In genomic region chr17:2025622-2026309, GRCh38 we compare ENCODE assay signal across 8 cellular contexts. TPM values are rescaled to one million over a fixed set of nuclear protein-coding genes. Genes with fewer than 3 reads are reported as not detected.
DNase-seq lines count a peak whose midpoint lies in the region; ATAC-seq and TF ChIP-seq lines count a peak whose summit lies in the region.

No MANE protein-coding gene starts in this region.

- peaks cover 30% of the 10 kb centered on the region for H3K4me1 ChIP-seq in osteoblast (ENCODE audit: insufficient read depth, low read length)

- H3K36me3 ChIP-seq in osteoblast (ENCODE audit: insufficient read depth, low read length) = no peaks in the 10 kb centered on the region

- H3K79me2 ChIP-seq in osteoblast (ENCODE audit: insufficient read depth, low read length) = peaks cover 5% of the 10 kb centered on the region

- H3K36me3 Mint-ChIP-seq in activated naive CD4-positive, alpha-beta T cell treated with anti-CD3 and anti-CD28 coated beads, Interleukin-2, amount 10 ng/mL, durations not matched to agents 7 days and 5 days = no peaks in the 10 kb centered on the region
- H3K36me3 Mint-ChIP-seq in glutamatergic neuron (ENCODE audit: unreplicated experiment) = no peaks in the 10 kb centered on the region

- no peaks in the 10 kb centered on the region for H3K9me3 ChIP-seq in osteoblast (ENCODE audit: low read depth, low read length)

- H3K4me2 ChIP-seq in osteoblast (ENCODE audit: insufficient read depth, low read length) = peak overlapping the region; percentile 79

- CTCF ChIA-PET in activated naive CD4-positive, alpha-beta T cell treated with anti-CD3 and anti-CD28 coated beads, Interleukin-2, amount 10 ng/mL, durations not matched to agents 7 days and 5 days (lab: Charles Lee) = interaction anchor here (0.7 to 3.7 kb wide), 8 partner anchors 12 to 377 kb away, joined by 3 to 16 read pairs (median 4); no protein-coding TSS in a partner anchor

- peak overlapping the region; percentile 67 for H3K4me3 ChIP-seq in osteoblast (ENCODE audit: insufficient read depth, low read length)

- intact Hi-C loops in Right ventricle myocardium inferior (cut with DNase I) (loop anchor here (1.0 kb wide), 1 partner anchor 117 kb away; no protein-coding TSS in a partner anchor), cardiac septum (cut with DNase I) (loop anchor here (1.0 to 10.0 kb wide), 4 partner anchors 117 to 361 kb away; partner anchors contain the start of gene TLCD2)

- peak; percentile 73 for TF ChIP-seq CTCF in glutamatergic neuron (IDR thresholded peaks at IDR 0.05; ENCODE audit: partially characterized antibody, unreplicated experiment)
- TF ChIP-seq CTCF in osteoblast (IDR thresholded peaks at IDR 0.05; ENCODE audit: extremely low read depth, low read depth, low read length) = peak; percentile 73

- ATAC-seq in Right ventricle myocardium inferior (peak; percentile 55), GM19463 (IDR thresholded peaks at IDR 0.05; ENCODE audit: unreplicated experiment) (no peak)

- no peaks in the 10 kb centered on the region for H3K9me3 Mint-ChIP-seq in activated naive CD4-positive, alpha-beta T cell treated with anti-CD3 and anti-CD28 coated beads, Interleukin-2, amount 10 ng/mL, durations not matched to agents 7 days and 5 days
- peaks cover 6% of the 10 kb centered on the region for H3K9me3 Mint-ChIP-seq in glutamatergic neuron (ENCODE audit: unreplicated experiment)

- no peak overlapping the region for H3K27ac Mint-ChIP-seq in activated naive CD4-positive, alpha-beta T cell treated with anti-CD3 and anti-CD28 coated beads, Interleukin-2, amount 10 ng/mL, durations not matched to agents 7 days and 5 days
- H3K27ac Mint-ChIP-seq in glutamatergic neuron (ENCODE audit: unreplicated experiment) = peak overlapping the region; percentile 7

- peaks cover 36% of the 10 kb centered on the region for H3K27me3 ChIP-seq in osteoblast (ENCODE audit: insufficient read depth, low read length)

- DNase-seq in Right ventricle myocardium inferior (ENCODE audit: missing footprints) (peak; percentile 83), cardiac septum (ENCODE audit: low spot score) (no peak), NCI-H146 treated with DMSO at 0.1 percent for 48 hours (lab: John Stamatoyannopoulos, UW; ENCODE audit: unreplicated experiment) (peak; percentile 57), glutamatergic neuron (peak; percentile 90), osteoblast (ENCODE audit: insufficient read length, low spot score, missing footprints) (peak; percentile 98), RKO (ENCODE audit: low spot score) (no peak)
- DNase-seq in activated naive CD4-positive, alpha-beta T cell treated with anti-CD3 and anti-CD28 coated beads, Interleukin-2, amount 10 ng/mL, durations not matched to agents 7 days and 5 days = peak; percentile 57

- peaks cover 94% of the 10 kb centered on the region for H3K27me3 Mint-ChIP-seq in activated naive CD4-positive, alpha-beta T cell treated with anti-CD3 and anti-CD28 coated beads, Interleukin-2, amount 10 ng/mL, durations not matched to agents 7 days and 5 days
- H3K27me3 Mint-ChIP-seq in glutamatergic neuron (ENCODE audit: unreplicated experiment) = peaks cover 9% of the 10 kb centered on the region

- no peaks in the 10 kb centered on the region for H4K20me1 ChIP-seq in osteoblast (ENCODE audit: insufficient read depth, low read length)

- peaks cover 34% of the 10 kb centered on the region for H3K4me1 Mint-ChIP-seq in activated naive CD4-positive, alpha-beta T cell treated with anti-CD3 and anti-CD28 coated beads, Interleukin-2, amount 10 ng/mL, durations not matched to agents 7 days and 5 days
- peaks cover 13% of the 10 kb centered on the region for H3K4me1 Mint-ChIP-seq in glutamatergic neuron (ENCODE audit: low read depth, unreplicated experiment)

- H3K4me3 Mint-ChIP-seq in activated naive CD4-positive, alpha-beta T cell treated with anti-CD3 and anti-CD28 coated beads, Interleukin-2, amount 10 ng/mL, durations not matched to agents 7 days and 5 days = peak overlapping the region; percentile 76
- peak overlapping the region; percentile 85 for H3K4me3 Mint-ChIP-seq in glutamatergic neuron (ENCODE audit: unreplicated experiment)

- peak overlapping the region; percentile 56 for H2AFZ ChIP-seq in osteoblast (ENCODE audit: low read length)

- H3K27ac ChIP-seq in osteoblast (ENCODE audit: low read depth, low read length) = no peak overlapping the region

RNA-seq across cellular contexts. Expression of gene RTN4RL1, which starts 0.6 kb away (rescaled TPM):
- total RNA-seq in Right ventricle myocardium inferior (3.2 TPM), cardiac septum (0.32 TPM), glutamatergic neuron (ENCODE audit: unreplicated experiment) (50.3 TPM), osteoblast (1.1 and 1.5 TPM in 2 replicates)

RNA-seq across cellular contexts. Expression of gene DPH1, which starts 4.2 kb away (rescaled TPM):
- total RNA-seq in Right ventricle myocardium inferior (24.1 TPM), cardiac septum (28.8 TPM), glutamatergic neuron (ENCODE audit: unreplicated experiment) (36.4 TPM), osteoblast (52.7 and 63.7 TPM in 2 replicates)

RNA-seq across cellular contexts. Expression of gene OVCA2, which starts 16.1 kb away (rescaled TPM):
- 14.3 TPM for total RNA-seq in Right ventricle myocardium inferior
- total RNA-seq in cardiac septum = 19.8 TPM
- total RNA-seq in glutamatergic neuron (ENCODE audit: unreplicated experiment) = 16.3 TPM
- total RNA-seq in osteoblast = 59.0 and 61.3 TPM in 2 replicates

RNA-seq across cellular contexts. Expression of gene HIC1, which starts 29.1 kb away (rescaled TPM):
- total RNA-seq in Right ventricle myocardium inferior = 22.7 TPM
- total RNA-seq in cardiac septum = 15.0 TPM
- total RNA-seq in glutamatergic neuron (ENCODE audit: unreplicated experiment) = 2.5 TPM
- 18.5 and 19.7 TPM in 2 replicates for total RNA-seq in osteoblast

Comparison
In these comparisons a context has a peak if more than half of its experiments do, and no peak if none do; other contexts are left out.
1. DNase-seq: peak in Right ventricle myocardium inferior (single experiment), NCI-H146 treated with DMSO at 0.1 percent for 48 hours (single experiment), activated naive CD4-positive, alpha-beta T cell treated with anti-CD3 and anti-CD28 coated beads, Interleukin-2, amount 10 ng/mL, durations not matched to agents 7 days and 5 days (single experiment), glutamatergic neuron (single experiment) and osteoblast (single experiment); none in cardiac septum (single experiment) and RKO (single experiment).
2. RNA of gene RTN4RL1, which starts 0.6 kb away (total RNA-seq): 50.3 TPM in glutamatergic neuron (single experiment); 3.2 TPM in Right ventricle myocardium inferior (single experiment), 1.1 to 1.5 TPM in osteoblast and 0.32 TPM in cardiac septum (single experiment); every median in the first group is over 10 times any median in the second.